ENCODE assay signal across 23 cellular contexts in genomic region chr19:33524024-33524664, GRCh38.
"Had no signal": no experiment of that assay in that cellular context is flagged by ENCODE, and none has a peak within 500 bp of the region (broad histone marks: within the 10 kb centered on the region; RNA-seq: fewer than 3 reads in every experiment).

No MANE protein-coding gene starts in this region.

- H3K36me3 ChIP-seq: neutrophil, prostate gland, suprapubic skin, upper lobe of right lung had no signal

- H3K27ac ChIP-seq: body of pancreas, epithelial cell of prostate, neutrophil, prostate gland, suprapubic skin, upper lobe of right lung had no signal

- ATAC-seq: activated CD4-positive, CD25-positive, alpha-beta regulatory T cell treated with anti-CD3 and anti-CD28 coated beads, Interleukin-2, amount 50 U/mL, for 24 hours; activated CD8-positive, alpha-beta memory T cell treated with anti-CD3 and anti-CD28 coated beads, Interleukin-2, amount 10 ng/mL, durations not matched to agents 7 days and 5 days; body of pancreas; effector memory CD8-positive, alpha-beta T cell; sciatic nerve; stimulated activated naive CD8-positive, alpha-beta T cell treated with anti-CD3 and anti-CD28 coated beads, Interleukin-15, Interleukin-2, amounts not matched to agents 100 U/mL and 50 U/mL, for 24 hours; upper lobe of right lung had no signal

- H3K4me1 ChIP-seq: prostate gland had no signal

- H3K9me3 ChIP-seq: body of pancreas, neutrophil, prostate gland, suprapubic skin, upper lobe of right lung had no signal

- H3K27me3 ChIP-seq: body of pancreas had no signal

- FAIRE-seq: TTC549 had no signal

- DNase-seq: activated CD4-positive, alpha-beta T cell treated with anti-CD3 and anti-CD28 coated beads, Interleukin-2, amount 50 U/mL, for 4 hours; activated CD8-positive, alpha-beta memory T cell treated with anti-CD3 and anti-CD28 coated beads, Interleukin-2, amount 10 ng/mL, durations not matched to agents 7 days and 5 days; activated effector memory CD4-positive, alpha-beta T cell treated with Interleukin-2 at 50 U/mL for 16 hours; activated T-cell treated with anti-CD3 and anti-CD28 coated beads, Interleukin-2, amount 50 U/mL, for 24 hours; amniotic stem cell; body of pancreas; effector memory CD8-positive, alpha-beta T cell; glutamatergic neuron; midbrain; stimulated activated CD4-positive, alpha-beta T cell treated with anti-CD3 and anti-CD28 coated beads, Interleukin-12 subunit alpha, Interleukin-12 subunit beta, amount 100 ng/mL, for 4 hours; stimulated activated CD4-positive, alpha-beta T cell treated with anti-CD3 and anti-CD28 coated beads, Interleukin-4, amount 100 ng/mL, for 1 hour; stimulated activated CD8-positive, alpha-beta memory T cell treated with anti-CD3 and anti-CD28 coated beads, Interleukin-4, amount 100 ng/mL, for 48 hours; stimulated activated naive CD8-positive, alpha-beta T cell treated with anti-CD3 and anti-CD28 coated beads, Interleukin-15, Interleukin-2, amounts not matched to agents 100 U/mL and 50 U/mL, for 24 hours; T-helper 2 cell; upper lobe of right lung had no signal

- H3K4me3 ChIP-seq: body of pancreas, lung, prostate gland, suprapubic skin, upper lobe of right lung had no signal
